In genomic region chr18:12336887-12337286, GRCh38 we compare ENCODE assay signal across 1 cellular context.
TF ChIP-seq lines count a peak whose summit lies in the region.

No MANE protein-coding gene starts in this region.

TF ChIP-seq in K562, 482 proteins besides CTCF, POLR2A, EP300 and RAD21 (continued from another document):
- no peak for TF ChIP-seq REST (CRISPR knock-in tag; IDR thresholded peaks at IDR 0.05; ENCODE audit: low read depth)
- no peak for TF ChIP-seq MYNN (IDR thresholded peaks at IDR 0.05)
- no peak for TF ChIP-seq MYNN (CRISPR knock-in tag; IDR thresholded peaks at IDR 0.05)
- 0 out of 2 replicates have a peak, but pooled peaks have one; percentile 38 for TF ChIP-seq L3MBTL2 (IDR thresholded peaks at IDR 0.05)
- TF ChIP-seq TEAD1 (CRISPR knock-in tag; IDR thresholded peaks at IDR 0.05) = peak; percentile 44 to 94; a peak in 3 of 4 replicates
- no peak for TF ChIP-seq ZNF766 (CRISPR knock-in tag; conservative IDR thresholded peaks at IDR 0.05)
- TF ChIP-seq SMARCE1 (IDR thresholded peaks at IDR 0.05) = peak; percentile 22; the same call in 1 of the 2 replicates
- TF ChIP-seq CC2D1A (IDR thresholded peaks at IDR 0.05) = no peak
- peak; percentile 82; the same call in 1 of the 2 replicates for TF ChIP-seq ESRRA (IDR thresholded peaks at IDR 0.05; ENCODE audit: borderline replicate concordance, low read depth)
- no peak for TF ChIP-seq HMGN3 (IDR thresholded peaks at IDR 0.05; ENCODE audit: borderline replicate concordance, extremely low read depth, insufficient read length, low read depth, low read length)
- peak; percentile 97 for TF ChIP-seq KDM1A (IDR thresholded peaks at IDR 0.05)
- no peak for TF ChIP-seq NR2C2 (CRISPR knock-in tag; IDR thresholded peaks at IDR 0.05)
- no peak for TF ChIP-seq NR2C2 (tag; IDR thresholded peaks at IDR 0.05)
- TF ChIP-seq ZNF77 (CRISPR knock-in tag; IDR thresholded peaks at IDR 0.05) = no peak
- TF ChIP-seq ZNF311 (CRISPR knock-in tag; IDR thresholded peaks at IDR 0.05) = no peak
- 0 out of 2 replicates have a peak, but pooled peaks have one; percentile 21 for TF ChIP-seq NCOR1 (IDR thresholded peaks at IDR 0.05)
- TF ChIP-seq MBD2 (IDR thresholded peaks at IDR 0.05; ENCODE audit: borderline replicate concordance, low read depth) = no peak
- 0 out of 2 replicates have a peak, but pooled peaks have one; percentile 10 for TF ChIP-seq ARID1B (IDR thresholded peaks at IDR 0.05)
- TF ChIP-seq NFIX (CRISPR knock-in tag; IDR thresholded peaks at IDR 0.05; ENCODE audit: low read depth) = no peak
- TF ChIP-seq SNIP1 (IDR thresholded peaks at IDR 0.05; ENCODE audit: low read depth) = no peak
- peak; percentile 43; the same call in 1 of the 2 replicates for TF ChIP-seq CBFA2T3 (IDR thresholded peaks at IDR 0.05)
- TF ChIP-seq TEAD4 (IDR thresholded peaks at IDR 0.05; ENCODE audit: low read length) = peak; percentile 79
- TF ChIP-seq TEAD4 (CRISPR knock-in tag; IDR thresholded peaks at IDR 0.05; ENCODE audit: borderline replicate concordance) = no peak
